Comparison of ENCODE assay signal across 1 cellular context in the genomic region with DNA sequence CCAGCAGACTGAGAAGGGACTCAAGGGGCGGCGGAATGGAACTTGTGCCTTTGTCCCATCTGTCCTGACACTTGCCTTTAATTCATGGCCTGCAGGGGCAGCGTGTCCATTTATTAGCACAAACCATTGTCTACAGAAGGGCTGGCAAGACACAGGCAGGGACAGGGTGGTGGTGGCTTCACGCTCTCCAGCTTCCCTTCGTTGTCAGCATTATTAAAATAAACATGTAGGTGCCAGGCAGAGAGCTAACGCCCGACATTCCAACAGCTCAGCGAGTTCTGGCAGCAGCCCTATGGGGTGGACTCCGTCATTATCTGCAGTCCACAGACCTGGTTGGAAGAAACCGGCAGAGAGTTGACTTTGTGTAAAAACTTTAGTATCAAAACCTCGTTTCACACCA.
TF ChIP-seq lines count a peak whose summit lies in the region.

No MANE protein-coding gene starts in this region.

TF ChIP-seq in K562, 482 proteins besides CTCF, POLR2A, EP300 and RAD21 (continued from another document):
- TF ChIP-seq, protein P1, sequence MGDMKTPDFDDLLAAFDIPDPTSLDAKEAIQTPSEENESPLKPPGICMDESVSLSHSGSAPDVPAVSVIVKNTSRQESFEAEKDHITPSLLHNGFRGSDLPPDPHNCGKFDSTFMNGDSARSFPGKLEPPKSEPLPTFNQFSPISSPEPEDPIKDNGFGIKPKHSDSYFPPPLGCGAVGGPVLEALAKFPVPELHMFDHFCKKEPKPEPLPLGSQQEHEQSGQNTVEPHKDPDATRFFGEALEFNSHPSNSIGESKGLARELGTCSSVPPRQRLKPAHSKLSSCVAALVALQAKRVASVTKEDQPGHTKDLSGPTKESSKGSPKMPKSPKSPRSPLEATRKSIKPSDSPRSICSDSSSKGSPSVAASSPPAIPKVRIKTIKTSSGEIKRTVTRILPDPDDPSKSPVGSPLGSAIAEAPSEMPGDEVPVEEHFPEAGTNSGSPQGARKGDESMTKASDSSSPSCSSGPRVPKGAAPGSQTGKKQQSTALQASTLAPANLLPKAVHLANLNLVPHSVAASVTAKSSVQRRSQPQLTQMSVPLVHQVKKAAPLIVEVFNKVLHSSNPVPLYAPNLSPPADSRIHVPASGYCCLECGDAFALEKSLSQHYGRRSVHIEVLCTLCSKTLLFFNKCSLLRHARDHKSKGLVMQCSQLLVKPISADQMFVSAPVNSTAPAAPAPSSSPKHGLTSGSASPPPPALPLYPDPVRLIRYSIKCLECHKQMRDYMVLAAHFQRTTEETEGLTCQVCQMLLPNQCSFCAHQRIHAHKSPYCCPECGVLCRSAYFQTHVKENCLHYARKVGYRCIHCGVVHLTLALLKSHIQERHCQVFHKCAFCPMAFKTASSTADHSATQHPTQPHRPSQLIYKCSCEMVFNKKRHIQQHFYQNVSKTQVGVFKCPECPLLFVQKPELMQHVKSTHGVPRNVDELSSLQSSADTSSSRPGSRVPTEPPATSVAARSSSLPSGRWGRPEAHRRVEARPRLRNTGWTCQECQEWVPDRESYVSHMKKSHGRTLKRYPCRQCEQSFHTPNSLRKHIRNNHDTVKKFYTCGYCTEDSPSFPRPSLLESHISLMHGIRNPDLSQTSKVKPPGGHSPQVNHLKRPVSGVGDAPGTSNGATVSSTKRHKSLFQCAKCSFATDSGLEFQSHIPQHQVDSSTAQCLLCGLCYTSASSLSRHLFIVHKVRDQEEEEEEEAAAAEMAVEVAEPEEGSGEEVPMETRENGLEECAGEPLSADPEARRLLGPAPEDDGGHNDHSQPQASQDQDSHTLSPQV (IDR thresholded peaks at IDR 0.05) = peak; percentile 74
- TF ChIP-seq, protein P2, sequence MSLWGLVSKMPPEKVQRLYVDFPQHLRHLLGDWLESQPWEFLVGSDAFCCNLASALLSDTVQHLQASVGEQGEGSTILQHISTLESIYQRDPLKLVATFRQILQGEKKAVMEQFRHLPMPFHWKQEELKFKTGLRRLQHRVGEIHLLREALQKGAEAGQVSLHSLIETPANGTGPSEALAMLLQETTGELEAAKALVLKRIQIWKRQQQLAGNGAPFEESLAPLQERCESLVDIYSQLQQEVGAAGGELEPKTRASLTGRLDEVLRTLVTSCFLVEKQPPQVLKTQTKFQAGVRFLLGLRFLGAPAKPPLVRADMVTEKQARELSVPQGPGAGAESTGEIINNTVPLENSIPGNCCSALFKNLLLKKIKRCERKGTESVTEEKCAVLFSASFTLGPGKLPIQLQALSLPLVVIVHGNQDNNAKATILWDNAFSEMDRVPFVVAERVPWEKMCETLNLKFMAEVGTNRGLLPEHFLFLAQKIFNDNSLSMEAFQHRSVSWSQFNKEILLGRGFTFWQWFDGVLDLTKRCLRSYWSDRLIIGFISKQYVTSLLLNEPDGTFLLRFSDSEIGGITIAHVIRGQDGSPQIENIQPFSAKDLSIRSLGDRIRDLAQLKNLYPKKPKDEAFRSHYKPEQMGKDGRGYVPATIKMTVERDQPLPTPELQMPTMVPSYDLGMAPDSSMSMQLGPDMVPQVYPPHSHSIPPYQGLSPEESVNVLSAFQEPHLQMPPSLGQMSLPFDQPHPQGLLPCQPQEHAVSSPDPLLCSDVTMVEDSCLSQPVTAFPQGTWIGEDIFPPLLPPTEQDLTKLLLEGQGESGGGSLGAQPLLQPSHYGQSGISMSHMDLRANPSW (CRISPR knock-in tag; IDR thresholded peaks at IDR 0.05) = no peak
- TF ChIP-seq ZNF124 (CRISPR knock-in tag; IDR thresholded peaks at IDR 0.05) = no peak
